ENCODE assay signal across 1 cellular context in genomic region chrX:154698630-154699248, GRCh38.
TF ChIP-seq lines count a peak whose summit lies in the region.

No MANE protein-coding gene starts in this region.

TF ChIP-seq in WTC11, 78 proteins besides CTCF, POLR2A, EP300 and RAD21 (continued from another document):
- TF ChIP-seq CDX4 (CRISPR knock-in tag; IDR thresholded peaks at IDR 0.05; ENCODE audit: borderline replicate concordance), result no peak
- no peak for TF ChIP-seq GTF2I (CRISPR knock-in tag; conservative IDR thresholded peaks at IDR 0.05)
- TF ChIP-seq PRRX2 (CRISPR knock-in tag; IDR thresholded peaks at IDR 0.05), result no peak
- TF ChIP-seq ZNF121 (CRISPR knock-in tag; IDR thresholded peaks at IDR 0.05), result no peak
- no peak for TF ChIP-seq TEAD4 (CRISPR knock-in tag; IDR thresholded peaks at IDR 0.05)
- no peak for TF ChIP-seq PREB (CRISPR knock-in tag; IDR thresholded peaks at IDR 0.05; ENCODE audit: borderline replicate concordance)
